15 cellular contexts compared by ENCODE assay signal in the genomic region with DNA sequence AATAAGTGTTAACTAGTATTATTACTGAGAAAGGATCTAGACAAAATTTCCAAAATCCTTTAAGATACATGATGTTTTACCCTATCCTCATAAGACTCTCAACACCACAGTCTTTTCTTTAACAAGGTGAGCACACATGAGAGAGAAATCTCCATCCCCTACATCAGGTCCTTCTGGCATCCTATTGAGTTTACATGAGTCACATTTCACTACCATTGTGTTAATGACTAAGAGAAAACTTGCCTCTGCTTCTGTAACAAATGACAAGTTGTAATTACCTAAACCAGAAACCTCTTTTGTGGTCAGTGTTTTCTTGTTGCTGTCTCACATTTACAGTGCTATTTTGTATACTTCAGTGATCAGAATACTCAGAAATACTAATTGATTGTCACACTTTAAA. TPM values are rescaled to one million over a fixed set of nuclear protein-coding genes. Genes with fewer than 3 reads are reported as not detected.
A peak's percentile ranks its signal among the peaks of the same experiment; 100 is the strongest.
DNase-seq lines count a peak whose midpoint lies in the region; ATAC-seq, FAIRE-seq and TF ChIP-seq lines count a peak whose summit lies in the region.
"Not testable (repeated sequence)": the region's sequence is repeated elsewhere in the genome, so short reads cannot be mapped to it uniquely, and the experiment has no call there.
"Had no signal": no experiment of that assay in that cellular context is flagged by ENCODE, and none has a peak within 500 bp of the region (broad histone marks: within the 10 kb centered on the region; RNA-seq: fewer than 3 reads in every experiment).

No MANE protein-coding gene starts in this region.

- not testable (repeated sequence) for H3K4me3 ChIP-seq in bronchial epithelial cell (ENCODE audit: low read depth, low read length); sigmoid colon

- not testable (repeated sequence) for TF ChIP-seq CTCF in D721Med (IDR thresholded peaks at IDR 0.05; ENCODE audit: insufficient read depth, missing control alignments); bronchial epithelial cell (IDR thresholded peaks at IDR 0.05; ENCODE audit: insufficient read depth, low read length, severe bottlenecking); sigmoid colon (IDR thresholded peaks at IDR 0.05)

- H3K9me3 ChIP-seq in sigmoid colon, result not testable (repeated sequence)

- intact Hi-C loops in sigmoid colon (cut with DNase I), result loop anchor here (10.0 kb wide), 1 partner anchor 483 kb away; a partner anchor contains a TSS

- not testable (repeated sequence) for TF ChIP-seq EP300 in sigmoid colon (IDR thresholded peaks at IDR 0.05)

- not testable (repeated sequence) for DNase-seq in D721Med (ENCODE audit: insufficient read length, low spot score); RCC 7860 (ENCODE audit: low spot score); sigmoid colon
- peak; percentile 58 for DNase-seq in bronchial epithelial cell (ENCODE audit: low read depth)

- H3K36me3 ChIP-seq in bronchial epithelial cell (ENCODE audit: control insufficient read depth, insufficient read depth, low read length); sigmoid colon: not testable (repeated sequence)

- FAIRE-seq in D721Med (lab: Jason Lieb, UNC), result peak; percentile 71
- FAIRE-seq in RCC 7860 (lab: Jason Lieb, UNC), result peak; percentile 91
- FAIRE-seq in bronchial epithelial cell (lab: Jason Lieb, UNC), result not testable (repeated sequence)

- not testable (repeated sequence) for H3K27me3 ChIP-seq in bronchial epithelial cell (ENCODE audit: control insufficient read depth, insufficient read depth, low read length); sigmoid colon

- ATAC-seq in GM18861 (IDR thresholded peaks at IDR 0.05; ENCODE audit: unreplicated experiment), result peak; percentile 53
- peak; percentile 57 for ATAC-seq in GM21423 (IDR thresholded peaks at IDR 0.05; ENCODE audit: unreplicated experiment)
- peak; percentile 73 for ATAC-seq in HG02852 (IDR thresholded peaks at IDR 0.05; ENCODE audit: unreplicated experiment)
- peak; percentile 61 for ATAC-seq in HG03342 (IDR thresholded peaks at IDR 0.05; ENCODE audit: unreplicated experiment)

- H3K27ac ChIP-seq in sigmoid colon, result peak overlapping the region; percentile 3 to 63 (median 50)

- not testable (repeated sequence) for TF ChIP-seq POLR2A in sigmoid colon (IDR thresholded peaks at IDR 0.05)

- H3K4me1 ChIP-seq in sigmoid colon, result peaks cover 0 to 20% (median 18%) of the 10 kb centered on the region in 4 donors

RNA-seq across cellular contexts. Expression of a gene that starts 5.3 kb away (rescaled TPM):
- total RNA-seq in bronchial epithelial cell, result not detected in 2 replicates
- total RNA-seq in sigmoid colon, result not detected
- polyA plus RNA-seq in sigmoid colon, result not detected
- total RNA-seq: Calu3; Daoy; lower leg skin; naive thymus-derived CD8-positive, alpha-beta T cell; prostate gland; T-helper 1 cell treated with Interleukin-12 subunit alpha and Interleukin-12 subunit beta and Interleukin-4 antibody, amounts not matched to agents 30 ng/mL and 1 ng/mL, for 36 hours; temporal lobe had no signal
- polyA plus RNA-seq: naive thymus-derived CD8-positive, alpha-beta T cell had no signal

RNA-seq across cellular contexts. Expression of a gene that starts 9.9 kb away (rescaled TPM):
- 0.26 and 0.38 TPM in 2 replicates for total RNA-seq in bronchial epithelial cell
- 10 to 100 TPM; 12.9 to 26.8 (median 18.9) TPM for total RNA-seq in sigmoid colon
- polyA plus RNA-seq in sigmoid colon, result 10 to 100 TPM in 1 of 3 donors, 1 to 10 TPM in 2; 8.1 to 34.2 (median 8.1) TPM
- total RNA-seq: T-helper 1 cell treated with Interleukin-12 subunit alpha and Interleukin-12 subunit beta and Interleukin-4 antibody, amounts not matched to agents 30 ng/mL and 1 ng/mL, for 36 hours had no signal
- polyA plus RNA-seq: naive thymus-derived CD8-positive, alpha-beta T cell had no signal

RNA-seq across cellular contexts. Expression of a gene that starts 21.1 kb away (rescaled TPM):
- total RNA-seq in bronchial epithelial cell, result 2.8 and 8.7 TPM in 2 replicates
- 1 to 10 TPM in 3 of 4 donors, under 1 TPM in 1; 0.55 to 5.0 (median 3.7) TPM for total RNA-seq in sigmoid colon
- 1 to 10 TPM; 1.3 to 2.5 (median 1.8) TPM for polyA plus RNA-seq in sigmoid colon
- total RNA-seq: naive thymus-derived CD8-positive, alpha-beta T cell; T-helper 1 cell treated with Interleukin-12 subunit alpha and Interleukin-12 subunit beta and Interleukin-4 antibody, amounts not matched to agents 30 ng/mL and 1 ng/mL, for 36 hours had no signal
- polyA plus RNA-seq: naive thymus-derived CD8-positive, alpha-beta T cell had no signal

Comparison
In these comparisons a context has a peak if more than half of its experiments do, and no peak if none do; other contexts are left out.
1. RNA of a gene that starts 9.9 kb away (total RNA-seq): 12.9 to 26.8 TPM in sigmoid colon; 0.26 to 0.38 TPM in bronchial epithelial cell; every median in the first group is over 10 times any median in the second.
2. Peak in every context shown above with its lines, with median percentiles within 50 percentile points of each other: ATAC-seq.